Comparison of ENCODE assay signal across 8 cellular contexts in genomic region chr12:27524839-27525238, GRCh38. TPM values are rescaled to one million over a fixed set of nuclear protein-coding genes. Genes with fewer than 3 reads are reported as not detected.
DNase-seq lines count a peak whose midpoint lies in the region; ATAC-seq and TF ChIP-seq lines count a peak whose summit lies in the region.

No MANE protein-coding gene starts in this region.

- DNase-seq in EL (peak; percentile 59), NT2/D1 (ENCODE audit: low read depth, low spot score) (no peak), dorsolateral prefrontal cortex (no peak), cerebellar nuclear complex (lab: John Stamatoyannopoulos, UW) (no peak), NCI-H2081 (lab: John Stamatoyannopoulos, UW) (no peak)
- DNase-seq in central memory CD4-positive, alpha-beta T cell, result no peak

- intact Hi-C loops in dorsolateral prefrontal cortex (cut with DNase I), result loop anchor here (5.0 to 10.0 kb wide), 4 partner anchors 32 to 187 kb away; partner anchors contain the start of gene MRPS35 (in 1 of the 2)

- peak overlapping the region; percentile 89 for H3K9ac ChIP-seq in NT2/D1 (ENCODE audit: insufficient read length, low read depth)

- TF ChIP-seq CTCF in dorsolateral prefrontal cortex (IDR thresholded peaks at IDR 0.05 in 54 of 56, conservative IDR thresholded peaks at IDR 0.05 in 2 of 56; ENCODE audit: low read depth in 1 of 56, partially characterized antibody in 56 of 56), result peak in 25 of 56 donors; percentile 7 to 45 (median 21)

- H3K27me3 ChIP-seq in NT2/D1 (ENCODE audit: insufficient read depth, insufficient read length) (no peaks in the 10 kb centered on the region), dorsolateral prefrontal cortex (no peaks in the 10 kb centered on the region), muscle layer of duodenum (ENCODE audit: low read depth, low read length) (no peaks in the 10 kb centered on the region)

- H3K9me3 ChIP-seq in NT2/D1 (ENCODE audit: insufficient read depth, low read length) (no peaks in the 10 kb centered on the region), muscle layer of duodenum (ENCODE audit: control insufficient read depth in 1 of 2, low read length in 2 of 2) (no peaks in the 10 kb centered on the region)

- H3K4me1 ChIP-seq in NT2/D1 (ENCODE audit: insufficient read depth, insufficient read length) (peaks cover 4% of the 10 kb centered on the region), muscle layer of duodenum (ENCODE audit: control insufficient read depth in 1 of 2, insufficient read depth in 2 of 2, low read length in 2 of 2) (peaks cover 0 to 10% of the 10 kb centered on the region in 2 donors)

- ATAC-seq in HG03025 (IDR thresholded peaks at IDR 0.05; ENCODE audit: low FRiP score, unreplicated experiment), result no peak

- H3K36me3 ChIP-seq in NT2/D1 (ENCODE audit: insufficient read depth, insufficient read length, low read length), result peaks cover 12% of the 10 kb centered on the region
- no peaks in the 10 kb centered on the region for H3K36me3 ChIP-seq in muscle layer of duodenum (ENCODE audit: control insufficient read depth in 1 of 2, insufficient read depth in 2 of 2, low read length in 2 of 2)

- H3K4me3 ChIP-seq in NT2/D1 (ENCODE audit: insufficient read length, low read depth) (peak overlapping the region; percentile 86), dorsolateral prefrontal cortex (peak overlapping the region; percentile 65 to 95 (median 84)), muscle layer of duodenum (ENCODE audit: low read depth in 1 of 2, low read length in 2 of 2) (peak overlapping the region; percentile 72 to 94)

- H3K27ac ChIP-seq in dorsolateral prefrontal cortex, result peak overlapping the region in 54 of 59 donors; percentile 43 to 95 (median 88)
- H3K27ac ChIP-seq in muscle layer of duodenum (ENCODE audit: low read length), result peak overlapping the region; percentile 96

RNA-seq across cellular contexts. Expression of gene PPFIBP1, which starts 0.8 kb away (rescaled TPM):
- total RNA-seq in dorsolateral prefrontal cortex, result 100 to 1,000 TPM; 105 to 192 (median 143) TPM
